Comparison of ENCODE assay signal across 1 cellular context in the genomic region with DNA sequence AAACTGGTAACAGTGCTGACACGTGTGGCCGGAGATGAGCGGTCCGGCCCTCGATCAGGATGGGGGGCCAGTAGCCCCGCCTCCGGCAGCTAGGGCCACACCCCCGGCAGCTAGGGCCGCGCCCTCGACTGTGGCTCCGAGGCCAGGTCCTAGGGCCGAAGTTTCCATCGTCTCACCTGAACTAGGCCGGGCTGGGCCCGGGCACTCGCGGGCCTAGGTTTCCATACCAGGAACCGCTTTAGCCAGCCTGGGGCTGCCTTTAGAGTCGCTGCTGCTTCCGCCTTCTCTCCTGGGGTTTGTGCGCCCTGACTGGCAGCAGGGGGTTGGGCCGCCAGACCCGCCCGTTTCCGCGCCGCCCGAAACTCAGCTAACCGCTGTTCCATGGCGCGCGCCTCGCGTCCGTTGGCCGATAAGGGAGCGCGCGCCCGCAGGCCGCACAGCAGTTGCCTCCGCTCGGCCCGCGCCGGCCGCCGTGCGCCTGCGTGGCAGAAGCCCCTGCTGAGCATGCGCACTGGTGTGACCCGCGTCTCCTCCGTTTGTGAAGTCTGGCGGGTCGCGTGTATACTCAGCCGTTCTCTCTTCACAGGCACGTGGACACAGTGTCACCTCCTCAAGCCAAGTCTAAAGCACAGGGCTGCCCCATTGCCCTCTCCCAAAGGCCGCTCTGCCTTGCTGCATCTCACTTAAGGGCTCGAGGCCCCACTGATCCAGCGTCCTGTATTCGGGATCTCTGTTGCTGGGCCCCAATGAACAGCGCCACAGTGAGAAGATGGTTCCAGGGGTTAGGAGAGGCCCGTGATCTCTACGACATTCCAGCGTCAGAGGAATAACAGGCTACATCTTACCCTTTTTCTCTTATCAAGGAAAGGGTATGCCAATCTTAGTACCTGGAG.
TF ChIP-seq lines count a peak whose summit lies in the region.

A gene with protein sequence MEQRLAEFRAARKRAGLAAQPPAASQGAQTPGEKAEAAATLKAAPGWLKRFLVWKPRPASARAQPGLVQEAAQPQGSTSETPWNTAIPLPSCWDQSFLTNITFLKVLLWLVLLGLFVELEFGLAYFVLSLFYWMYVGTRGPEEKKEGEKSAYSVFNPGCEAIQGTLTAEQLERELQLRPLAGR (minus strand): TSS at position 480 of the 893 bp plus-strand sequence. CDS start 97 bp downstream, at position 383.

TF ChIP-seq in HEK293, 187 proteins besides CTCF, POLR2A, EP300 and RAD21 (continued from another document and continues in another):
- no peak for TF ChIP-seq ZNF549 (tag by site-specific recombination; IDR thresholded peaks at IDR 0.05)
- TF ChIP-seq ZNF391 (tag by site-specific recombination; IDR thresholded peaks at IDR 0.05; ENCODE audit: borderline replicate concordance, low read depth), result peak; percentile 78; the same call in 1 of the 2 replicates
- peak; percentile 89 for TF ChIP-seq KLF1 (tag by site-specific recombination; IDR thresholded peaks at IDR 0.05)
- no peak for TF ChIP-seq ZNF426 (tag by site-specific recombination; IDR thresholded peaks at IDR 0.05)
- TF ChIP-seq ZNF341 (tag by site-specific recombination; IDR thresholded peaks at IDR 0.05; ENCODE audit: low read depth), result peak; percentile 89
- no peak for TF ChIP-seq ZNF473 (tag by site-specific recombination; IDR thresholded peaks at IDR 0.05)
- TF ChIP-seq, protein P1, sequence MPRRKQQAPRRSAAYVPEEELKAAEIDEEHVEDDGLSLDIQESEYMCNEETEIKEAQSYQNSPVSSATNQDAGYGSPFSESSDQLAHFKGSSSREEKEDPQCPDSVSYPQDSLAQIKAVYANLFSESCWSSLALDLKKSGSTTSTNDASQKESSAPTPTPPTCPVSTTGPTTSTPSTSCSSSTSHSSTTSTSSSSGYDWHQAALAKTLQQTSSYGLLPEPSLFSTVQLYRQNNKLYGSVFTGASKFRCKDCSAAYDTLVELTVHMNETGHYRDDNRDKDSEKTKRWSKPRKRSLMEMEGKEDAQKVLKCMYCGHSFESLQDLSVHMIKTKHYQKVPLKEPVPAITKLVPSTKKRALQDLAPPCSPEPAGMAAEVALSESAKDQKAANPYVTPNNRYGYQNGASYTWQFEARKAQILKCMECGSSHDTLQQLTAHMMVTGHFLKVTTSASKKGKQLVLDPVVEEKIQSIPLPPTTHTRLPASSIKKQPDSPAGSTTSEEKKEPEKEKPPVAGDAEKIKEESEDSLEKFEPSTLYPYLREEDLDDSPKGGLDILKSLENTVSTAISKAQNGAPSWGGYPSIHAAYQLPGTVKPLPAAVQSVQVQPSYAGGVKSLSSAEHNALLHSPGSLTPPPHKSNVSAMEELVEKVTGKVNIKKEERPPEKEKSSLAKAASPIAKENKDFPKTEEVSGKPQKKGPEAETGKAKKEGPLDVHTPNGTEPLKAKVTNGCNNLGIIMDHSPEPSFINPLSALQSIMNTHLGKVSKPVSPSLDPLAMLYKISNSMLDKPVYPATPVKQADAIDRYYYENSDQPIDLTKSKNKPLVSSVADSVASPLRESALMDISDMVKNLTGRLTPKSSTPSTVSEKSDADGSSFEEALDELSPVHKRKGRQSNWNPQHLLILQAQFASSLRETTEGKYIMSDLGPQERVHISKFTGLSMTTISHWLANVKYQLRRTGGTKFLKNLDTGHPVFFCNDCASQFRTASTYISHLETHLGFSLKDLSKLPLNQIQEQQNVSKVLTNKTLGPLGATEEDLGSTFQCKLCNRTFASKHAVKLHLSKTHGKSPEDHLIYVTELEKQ (tag by site-specific recombination; IDR thresholded peaks at IDR 0.05; ENCODE audit: borderline replicate concordance), result peak; percentile 73; the same call in 1 of the 2 replicates
- peak; percentile 59; the same call in 1 of the 2 replicates for TF ChIP-seq ZNF121 (tag by site-specific recombination; IDR thresholded peaks at IDR 0.05)
- TF ChIP-seq ZNF239 (tag by site-specific recombination; IDR thresholded peaks at IDR 0.05), result peak; percentile 55; the same call in 1 of the 2 replicates
- peak; percentile 78 for TF ChIP-seq ZNF660 (tag by site-specific recombination; IDR thresholded peaks at IDR 0.05)
- no peak for TF ChIP-seq ZNF132 (tag by site-specific recombination; IDR thresholded peaks at IDR 0.05; ENCODE audit: borderline replicate concordance)
- TF ChIP-seq, protein P2, sequence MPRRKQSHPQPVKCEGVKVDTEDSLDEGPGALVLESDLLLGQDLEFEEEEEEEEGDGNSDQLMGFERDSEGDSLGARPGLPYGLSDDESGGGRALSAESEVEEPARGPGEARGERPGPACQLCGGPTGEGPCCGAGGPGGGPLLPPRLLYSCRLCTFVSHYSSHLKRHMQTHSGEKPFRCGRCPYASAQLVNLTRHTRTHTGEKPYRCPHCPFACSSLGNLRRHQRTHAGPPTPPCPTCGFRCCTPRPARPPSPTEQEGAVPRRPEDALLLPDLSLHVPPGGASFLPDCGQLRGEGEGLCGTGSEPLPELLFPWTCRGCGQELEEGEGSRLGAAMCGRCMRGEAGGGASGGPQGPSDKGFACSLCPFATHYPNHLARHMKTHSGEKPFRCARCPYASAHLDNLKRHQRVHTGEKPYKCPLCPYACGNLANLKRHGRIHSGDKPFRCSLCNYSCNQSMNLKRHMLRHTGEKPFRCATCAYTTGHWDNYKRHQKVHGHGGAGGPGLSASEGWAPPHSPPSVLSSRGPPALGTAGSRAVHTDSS (tag by site-specific recombination; IDR thresholded peaks at IDR 0.05), result no peak
- TF ChIP-seq ZNF416 (tag by site-specific recombination; IDR thresholded peaks at IDR 0.05), result no peak
- no peak for TF ChIP-seq ZNF138 (tag by site-specific recombination; IDR thresholded peaks at IDR 0.05; ENCODE audit: borderline replicate concordance)
- TF ChIP-seq ZBTB21 (tag by site-specific recombination; IDR thresholded peaks at IDR 0.05), result 0 out of 2 replicates have a peak, but pooled peaks have one; percentile 18
- peak; percentile 98 for TF ChIP-seq ZEB2 (tag by site-specific recombination; IDR thresholded peaks at IDR 0.05)
- no peak for TF ChIP-seq ZNF350 (tag by site-specific recombination; IDR thresholded peaks at IDR 0.05)
- TF ChIP-seq ZNF670 (tag by site-specific recombination; IDR thresholded peaks at IDR 0.05; ENCODE audit: low read depth), result no peak
- TF ChIP-seq ZFP37 (tag by site-specific recombination; IDR thresholded peaks at IDR 0.05), result no peak; the same call in none of the 2 replicates
- TF ChIP-seq, protein P3, sequence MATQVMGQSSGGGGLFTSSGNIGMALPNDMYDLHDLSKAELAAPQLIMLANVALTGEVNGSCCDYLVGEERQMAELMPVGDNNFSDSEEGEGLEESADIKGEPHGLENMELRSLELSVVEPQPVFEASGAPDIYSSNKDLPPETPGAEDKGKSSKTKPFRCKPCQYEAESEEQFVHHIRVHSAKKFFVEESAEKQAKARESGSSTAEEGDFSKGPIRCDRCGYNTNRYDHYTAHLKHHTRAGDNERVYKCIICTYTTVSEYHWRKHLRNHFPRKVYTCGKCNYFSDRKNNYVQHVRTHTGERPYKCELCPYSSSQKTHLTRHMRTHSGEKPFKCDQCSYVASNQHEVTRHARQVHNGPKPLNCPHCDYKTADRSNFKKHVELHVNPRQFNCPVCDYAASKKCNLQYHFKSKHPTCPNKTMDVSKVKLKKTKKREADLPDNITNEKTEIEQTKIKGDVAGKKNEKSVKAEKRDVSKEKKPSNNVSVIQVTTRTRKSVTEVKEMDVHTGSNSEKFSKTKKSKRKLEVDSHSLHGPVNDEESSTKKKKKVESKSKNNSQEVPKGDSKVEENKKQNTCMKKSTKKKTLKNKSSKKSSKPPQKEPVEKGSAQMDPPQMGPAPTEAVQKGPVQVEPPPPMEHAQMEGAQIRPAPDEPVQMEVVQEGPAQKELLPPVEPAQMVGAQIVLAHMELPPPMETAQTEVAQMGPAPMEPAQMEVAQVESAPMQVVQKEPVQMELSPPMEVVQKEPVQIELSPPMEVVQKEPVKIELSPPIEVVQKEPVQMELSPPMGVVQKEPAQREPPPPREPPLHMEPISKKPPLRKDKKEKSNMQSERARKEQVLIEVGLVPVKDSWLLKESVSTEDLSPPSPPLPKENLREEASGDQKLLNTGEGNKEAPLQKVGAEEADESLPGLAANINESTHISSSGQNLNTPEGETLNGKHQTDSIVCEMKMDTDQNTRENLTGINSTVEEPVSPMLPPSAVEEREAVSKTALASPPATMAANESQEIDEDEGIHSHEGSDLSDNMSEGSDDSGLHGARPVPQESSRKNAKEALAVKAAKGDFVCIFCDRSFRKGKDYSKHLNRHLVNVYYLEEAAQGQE (tag by site-specific recombination; IDR thresholded peaks at IDR 0.05), result 0 out of 2 replicates have a peak, but pooled peaks have one; percentile 12
- TF ChIP-seq ZNF654 (tag by site-specific recombination; IDR thresholded peaks at IDR 0.05; ENCODE audit: low read depth), result no peak
- TF ChIP-seq, protein P4, sequence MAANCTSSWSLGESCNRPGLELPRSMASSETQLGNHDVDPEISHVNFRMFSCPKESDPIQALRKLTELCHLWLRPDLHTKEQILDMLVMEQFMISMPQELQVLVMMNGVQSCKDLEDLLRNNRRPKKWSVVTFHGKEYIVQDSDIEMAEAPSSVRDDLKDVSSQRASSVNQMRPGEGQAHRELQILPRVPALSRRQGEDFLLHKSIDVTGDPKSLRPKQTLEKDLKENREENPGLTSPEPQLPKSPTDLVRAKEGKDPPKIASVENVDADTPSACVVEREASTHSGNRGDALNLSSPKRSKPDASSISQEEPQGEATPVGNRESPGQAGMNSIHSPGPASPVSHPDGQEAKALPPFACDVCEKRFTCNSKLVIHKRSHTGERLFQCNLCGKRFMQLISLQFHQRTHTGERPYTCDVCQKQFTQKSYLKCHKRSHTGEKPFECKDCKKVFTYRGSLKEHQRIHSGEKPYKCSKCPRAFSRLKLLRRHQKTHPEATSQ (tag by site-specific recombination; IDR thresholded peaks at IDR 0.05), result peak; percentile 98
- no peak for TF ChIP-seq ZNF747 (tag by site-specific recombination; IDR thresholded peaks at IDR 0.05)
- TF ChIP-seq ZNF585B (tag by site-specific recombination; IDR thresholded peaks at IDR 0.05), result no peak; the same call in 1 of the 2 replicates
- peak; percentile 59; the same call in 1 of the 2 replicates for TF ChIP-seq WT1 (tag by site-specific recombination; IDR thresholded peaks at IDR 0.05)
- TF ChIP-seq ZNF830 (tag by site-specific recombination; IDR thresholded peaks at IDR 0.05; ENCODE audit: low read depth), result no peak
- TF ChIP-seq ZNF600 (tag by site-specific recombination; IDR thresholded peaks at IDR 0.05), result peak; percentile 84
- TF ChIP-seq ZNF610 (tag by site-specific recombination; IDR thresholded peaks at IDR 0.05; ENCODE audit: borderline replicate concordance), result peak; percentile 91
- peak; percentile 81 for TF ChIP-seq SP3 (tag by site-specific recombination; IDR thresholded peaks at IDR 0.05)
- TF ChIP-seq, protein P5, sequence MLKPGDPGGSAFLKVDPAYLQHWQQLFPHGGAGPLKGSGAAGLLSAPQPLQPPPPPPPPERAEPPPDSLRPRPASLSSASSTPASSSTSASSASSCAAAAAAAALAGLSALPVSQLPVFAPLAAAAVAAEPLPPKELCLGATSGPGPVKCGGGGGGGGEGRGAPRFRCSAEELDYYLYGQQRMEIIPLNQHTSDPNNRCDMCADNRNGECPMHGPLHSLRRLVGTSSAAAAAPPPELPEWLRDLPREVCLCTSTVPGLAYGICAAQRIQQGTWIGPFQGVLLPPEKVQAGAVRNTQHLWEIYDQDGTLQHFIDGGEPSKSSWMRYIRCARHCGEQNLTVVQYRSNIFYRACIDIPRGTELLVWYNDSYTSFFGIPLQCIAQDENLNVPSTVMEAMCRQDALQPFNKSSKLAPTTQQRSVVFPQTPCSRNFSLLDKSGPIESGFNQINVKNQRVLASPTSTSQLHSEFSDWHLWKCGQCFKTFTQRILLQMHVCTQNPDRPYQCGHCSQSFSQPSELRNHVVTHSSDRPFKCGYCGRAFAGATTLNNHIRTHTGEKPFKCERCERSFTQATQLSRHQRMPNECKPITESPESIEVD (tag by site-specific recombination; IDR thresholded peaks at IDR 0.05), result no peak
- TF ChIP-seq ZNF112 (tag by site-specific recombination; IDR thresholded peaks at IDR 0.05), result no peak
- TF ChIP-seq, protein P6, sequence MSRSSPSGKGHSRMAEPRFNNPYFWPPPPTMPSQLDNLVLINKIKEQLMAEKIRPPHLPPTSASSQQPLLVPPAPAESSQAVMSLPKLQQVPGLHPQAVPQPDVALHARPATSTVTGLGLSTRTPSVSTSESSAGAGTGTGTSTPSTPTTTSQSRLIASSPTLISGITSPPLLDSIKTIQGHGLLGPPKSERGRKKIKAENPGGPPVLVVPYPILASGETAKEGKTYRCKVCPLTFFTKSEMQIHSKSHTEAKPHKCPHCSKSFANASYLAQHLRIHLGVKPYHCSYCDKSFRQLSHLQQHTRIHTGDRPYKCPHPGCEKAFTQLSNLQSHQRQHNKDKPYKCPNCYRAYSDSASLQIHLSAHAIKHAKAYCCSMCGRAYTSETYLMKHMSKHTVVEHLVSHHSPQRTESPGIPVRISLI (tag by site-specific recombination; IDR thresholded peaks at IDR 0.05), result no peak
- no peak for TF ChIP-seq ZNF16 (tag by site-specific recombination; IDR thresholded peaks at IDR 0.05; ENCODE audit: low read depth)
- no peak for TF ChIP-seq SCRT2 (tag by site-specific recombination; IDR thresholded peaks at IDR 0.05)
- peak; percentile 96 for TF ChIP-seq ZNF335 (tag by site-specific recombination; conservative IDR thresholded peaks at IDR 0.05)
- no peak for TF ChIP-seq ZNF433 (tag by site-specific recombination; IDR thresholded peaks at IDR 0.05; ENCODE audit: low read depth)
- no peak for TF ChIP-seq RBAK (tag by site-specific recombination; IDR thresholded peaks at IDR 0.05)
- no peak; the same call in 1 of the 2 replicates for TF ChIP-seq ZNF221 (tag by site-specific recombination; IDR thresholded peaks at IDR 0.05; ENCODE audit: borderline replicate concordance)
- no peak for TF ChIP-seq ZNF792 (tag by site-specific recombination; IDR thresholded peaks at IDR 0.05)
- no peak for TF ChIP-seq ZNF175 (tag by site-specific recombination; IDR thresholded peaks at IDR 0.05)
- no peak for TF ChIP-seq ZNF558 (tag by site-specific recombination; IDR thresholded peaks at IDR 0.05)
- TF ChIP-seq REPIN1 (tag by site-specific recombination; IDR thresholded peaks at IDR 0.05; ENCODE audit: low read depth), result 0 out of 2 replicates have a peak, but pooled peaks have one; percentile 81
- no peak for TF ChIP-seq SCRT1 (tag by site-specific recombination; IDR thresholded peaks at IDR 0.05; ENCODE audit: borderline replicate concordance)
- no peak for TF ChIP-seq ZNF292 (tag by site-specific recombination; IDR thresholded peaks at IDR 0.05; ENCODE audit: borderline replicate concordance, low read depth)
- no peak for TF ChIP-seq ZNF521 (tag by site-specific recombination; IDR thresholded peaks at IDR 0.05)
- TF ChIP-seq GLI2 (tag by site-specific recombination; IDR thresholded peaks at IDR 0.05; ENCODE audit: borderline replicate concordance, low read depth), result no peak
- TF ChIP-seq GLIS1 (tag by site-specific recombination; IDR thresholded peaks at IDR 0.05), result peak; percentile 66
- TF ChIP-seq ZNF146 (tag by site-specific recombination; IDR thresholded peaks at IDR 0.05), result peak; percentile 25; the same call in 1 of the 2 replicates
- TF ChIP-seq HOXA7 (CRISPR knock-in tag; IDR thresholded peaks at IDR 0.05; ENCODE audit: borderline replicate concordance), result peak; percentile 63; the same call in 1 of the 2 replicates
- no peak for TF ChIP-seq ZFHX2 (tag by site-specific recombination; conservative IDR thresholded peaks at IDR 0.05)
